Comparison of ENCODE assay signal across 1 cellular context in the genomic region with DNA sequence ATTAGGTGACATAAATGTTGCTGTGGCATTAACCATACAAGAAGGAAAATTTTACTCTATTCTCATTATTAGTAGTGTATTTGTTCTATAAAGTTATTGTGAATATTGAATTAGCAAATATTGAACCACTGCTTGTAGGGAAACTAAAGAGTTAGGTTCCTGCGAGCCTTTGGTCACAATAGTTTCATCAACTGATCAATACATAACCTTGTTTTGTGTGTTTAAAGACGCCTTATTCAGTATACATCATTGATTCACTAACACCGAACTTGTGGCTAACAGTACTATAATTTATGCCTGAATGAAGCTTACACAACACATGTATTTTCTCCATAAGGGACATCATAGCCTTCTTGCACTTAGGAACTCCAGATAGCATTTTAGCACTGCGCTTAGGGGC.
A peak's percentile ranks its signal among the peaks of the same experiment; 100 is the strongest.
TF ChIP-seq lines count a peak whose summit lies in the region.

No MANE protein-coding gene starts in this region.

TF ChIP-seq in HepG2, 621 proteins besides CTCF, POLR2A, EP300 and RAD21:
- TF ChIP-seq, protein P1, sequence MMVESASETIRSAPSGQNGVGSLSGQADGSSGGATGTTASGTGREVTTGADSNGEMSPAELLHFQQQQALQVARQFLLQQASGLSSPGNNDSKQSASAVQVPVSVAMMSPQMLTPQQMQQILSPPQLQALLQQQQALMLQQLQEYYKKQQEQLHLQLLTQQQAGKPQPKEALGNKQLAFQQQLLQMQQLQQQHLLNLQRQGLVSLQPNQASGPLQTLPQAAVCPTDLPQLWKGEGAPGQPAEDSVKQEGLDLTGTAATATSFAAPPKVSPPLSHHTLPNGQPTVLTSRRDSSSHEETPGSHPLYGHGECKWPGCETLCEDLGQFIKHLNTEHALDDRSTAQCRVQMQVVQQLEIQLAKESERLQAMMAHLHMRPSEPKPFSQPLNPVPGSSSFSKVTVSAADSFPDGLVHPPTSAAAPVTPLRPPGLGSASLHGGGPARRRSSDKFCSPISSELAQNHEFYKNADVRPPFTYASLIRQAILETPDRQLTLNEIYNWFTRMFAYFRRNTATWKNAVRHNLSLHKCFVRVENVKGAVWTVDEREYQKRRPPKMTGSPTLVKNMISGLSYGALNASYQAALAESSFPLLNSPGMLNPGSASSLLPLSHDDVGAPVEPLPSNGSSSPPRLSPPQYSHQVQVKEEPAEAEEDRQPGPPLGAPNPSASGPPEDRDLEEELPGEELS (CRISPR knock-in tag; IDR thresholded peaks at IDR 0.05), result 0 out of 2 replicates have a peak, but pooled peaks have one; percentile 38
- no peak for TF ChIP-seq FOXP1 (IDR thresholded peaks at IDR 0.05)
- peak; percentile 60; the same call in 1 of the 2 replicates for TF ChIP-seq FOXP1 (CRISPR knock-in tag; IDR thresholded peaks at IDR 0.05)
- peak; percentile 29; the same call in 1 of the 2 replicates for TF ChIP-seq SALL1 (CRISPR knock-in tag; IDR thresholded peaks at IDR 0.05)
- TF ChIP-seq TGIF2 (CRISPR knock-in tag; IDR thresholded peaks at IDR 0.05), result no peak
- TF ChIP-seq ARID2 (CRISPR knock-in tag; IDR thresholded peaks at IDR 0.05; ENCODE audit: borderline replicate concordance), result peak; percentile 40; the same call in 1 of the 2 replicates
- 0 out of 2 replicates have a peak, but pooled peaks have one; percentile 2 for TF ChIP-seq CEBPG (CRISPR knock-in tag; IDR thresholded peaks at IDR 0.05)
- TF ChIP-seq KAT2B (IDR thresholded peaks at IDR 0.05; ENCODE audit: borderline replicate concordance, low read depth, low read length), result peak; percentile 63; the same call in 1 of the 2 replicates
- TF ChIP-seq ZNF224 (CRISPR knock-in tag; IDR thresholded peaks at IDR 0.05), result no peak
- peak; percentile 27; the same call in 1 of the 2 replicates for TF ChIP-seq RARA (CRISPR knock-in tag; IDR thresholded peaks at IDR 0.05)
- TF ChIP-seq ZNF552 (CRISPR knock-in tag; IDR thresholded peaks at IDR 0.05; ENCODE audit: borderline replicate concordance), result no peak
TF ChIP-seq in HepG2: peak in this region for 7.
